In genomic region chr13:27472441-27472840, GRCh38 we compare ENCODE assay signal across 22 cellular contexts.
"Had no signal": no experiment of that assay in that cellular context is flagged by ENCODE, and none has a peak within 500 bp of the region (broad histone marks: within the 10 kb centered on the region; RNA-seq: fewer than 3 reads in every experiment).

No MANE protein-coding gene starts in this region.

- H3K27me3 ChIP-seq: colonic mucosa, heart left ventricle, ovary, right atrium auricular region, suprapubic skin, thyroid gland had no signal

- H3K27ac ChIP-seq: colonic mucosa, heart left ventricle, ovary, right atrium auricular region, suprapubic skin, thyroid gland had no signal

- H3K9me3 ChIP-seq: colonic mucosa, heart left ventricle, ovary, right atrium auricular region, suprapubic skin, thyroid gland had no signal

- H3K4me3 ChIP-seq: colonic mucosa, heart left ventricle, ovary, right atrium auricular region, smooth muscle cell, suprapubic skin, thyroid gland had no signal

- H3K36me3 Mint-ChIP-seq: memory B cell, mesothelial cell of epicardium, natural killer cell, type B pancreatic cell had no signal

- H3K27ac Mint-ChIP-seq: memory B cell, mesothelial cell of epicardium, type B pancreatic cell had no signal

- H3K4me2 ChIP-seq: smooth muscle cell had no signal

- FAIRE-seq: frontal cortex, islet of Langerhans, urothelium cell line had no signal

- ATAC-seq: left lobe of liver had no signal

- DNase-seq: colonic mucosa; dermis blood vessel endothelial cell; erythroblast; heart left ventricle; hippocampal formation; kidney glomerular epithelial cell; natural killer cell; ovary; stimulated activated CD4-positive, alpha-beta T cell treated with anti-CD3 and anti-CD28 coated beads, Interleukin-2, amount 100 ng/mL, for 48 hours; stimulated activated naive CD8-positive, alpha-beta T cell treated with anti-CD3 and anti-CD28 coated beads, Interleukin-15, Interleukin-2, amounts not matched to agents 100 U/mL and 50 U/mL, for 24 hours; thyroid gland had no signal

- H3K4me3 Mint-ChIP-seq: memory B cell, mesothelial cell of epicardium, natural killer cell, neural crest cell, type B pancreatic cell had no signal

- H3K4me1 ChIP-seq: colonic mucosa, heart left ventricle, right atrium auricular region, thyroid gland had no signal

- H3K9me3 Mint-ChIP-seq: memory B cell, mesothelial cell of epicardium, natural killer cell, neural crest cell, type B pancreatic cell had no signal

- H3K36me3 ChIP-seq: colonic mucosa, heart left ventricle, ovary, right atrium auricular region, suprapubic skin, thyroid gland had no signal
